1 cellular context compared by ENCODE assay signal in genomic region chr2:102620367-102620766, GRCh38.
TF ChIP-seq lines count a peak whose summit lies in the region.

No MANE protein-coding gene starts in this region.

TF ChIP-seq in H1, 55 proteins besides CTCF, POLR2A, EP300 and RAD21:
- TF ChIP-seq EZH2 (IDR thresholded peaks at IDR 0.05; ENCODE audit: low read depth, low read length, severe bottlenecking): no peak
- no peak for TF ChIP-seq RBBP5 (IDR thresholded peaks at IDR 0.05; ENCODE audit: borderline replicate concordance, low read depth, low read length)
